ENCODE assay signal across 8 cellular contexts in the genomic region with DNA sequence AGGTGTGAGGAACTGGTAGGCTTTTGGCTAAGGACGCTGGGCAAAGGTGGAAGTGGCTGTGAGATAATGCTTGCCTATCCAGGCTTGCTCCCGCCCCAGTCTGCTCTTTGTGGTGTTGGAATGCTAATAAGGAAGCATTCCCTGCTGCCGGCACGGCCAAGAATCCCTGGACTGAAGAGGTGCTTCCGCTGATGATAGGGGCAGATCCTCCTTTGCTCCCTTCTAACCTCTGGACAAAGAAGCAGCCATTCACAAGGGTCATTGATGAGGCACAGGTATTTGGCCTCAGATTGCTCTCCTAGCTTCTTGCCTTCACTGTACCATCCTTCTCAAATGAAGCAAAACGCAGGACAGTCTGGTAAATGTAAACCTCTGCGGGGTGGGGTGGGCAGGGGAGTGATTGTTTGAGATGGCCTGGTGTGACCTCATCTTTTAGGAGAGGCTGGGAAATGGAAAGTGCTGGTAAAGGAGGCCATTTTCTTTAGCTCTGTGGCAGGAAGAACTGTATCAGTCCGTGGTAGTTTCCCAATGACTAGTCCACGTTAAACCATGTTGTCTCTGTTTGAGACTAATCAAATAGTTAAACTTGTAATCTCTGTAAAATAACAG. TPM values are rescaled to one million over a fixed set of nuclear protein-coding genes. Genes with fewer than 3 reads are reported as not detected.
DNase-seq lines count a peak whose midpoint lies in the region; ATAC-seq and TF ChIP-seq lines count a peak whose summit lies in the region.

No MANE protein-coding gene starts in this region.

- H3K4me3 ChIP-seq in iPS-18a (ENCODE audit: low read length): peak overlapping the region; percentile 95
- peak overlapping the region; percentile 81 for H3K4me3 ChIP-seq in smooth muscle cell

- peaks cover 55% of the 10 kb centered on the region for H3K79me2 ChIP-seq in smooth muscle cell (ENCODE audit: low read depth)

- H4K20me1 ChIP-seq in smooth muscle cell (ENCODE audit: low read depth): peaks cover 52% of the 10 kb centered on the region

- peaks cover 1% of the 10 kb centered on the region for H3K9me3 Mint-ChIP-seq in activated naive CD8-positive, alpha-beta T cell treated with anti-CD3 and anti-CD28 coated beads for 36 hours

- peaks cover 37% of the 10 kb centered on the region for H3F3A ChIP-seq in smooth muscle cell (ENCODE audit: low read depth)

- H3K9ac ChIP-seq in iPS-18a (ENCODE audit: low read length): peak overlapping the region; percentile 92
- peak overlapping the region; percentile 78 for H3K9ac ChIP-seq in smooth muscle cell (ENCODE audit: low read depth)

- H3K4me1 ChIP-seq in iPS-18a (ENCODE audit: control insufficient read depth, low read depth, low read length) (peaks cover 8% of the 10 kb centered on the region), smooth muscle cell (ENCODE audit: low read depth) (peaks cover 10% of the 10 kb centered on the region)

- H3K27me3 Mint-ChIP-seq in activated naive CD8-positive, alpha-beta T cell treated with anti-CD3 and anti-CD28 coated beads for 36 hours: peaks cover 3% of the 10 kb centered on the region

- no peak overlapping the region for H2AFZ ChIP-seq in smooth muscle cell (ENCODE audit: low read depth)

- H3K4me2 ChIP-seq in smooth muscle cell: peak overlapping the region; percentile 94

- WGBS in smooth muscle cell (ENCODE audit: low lambda C conversion rate): 2% methylated on average over 9 of the region's 9 CpGs

- H3K27ac ChIP-seq in iPS-18a (ENCODE audit: low read length): peak overlapping the region; percentile 65
- H3K27ac ChIP-seq in smooth muscle cell (ENCODE audit: low read depth): peak overlapping the region; percentile 90

- peaks cover 45% of the 10 kb centered on the region for H3K4me1 Mint-ChIP-seq in activated naive CD8-positive, alpha-beta T cell treated with anti-CD3 and anti-CD28 coated beads for 36 hours

- H3K9me3 ChIP-seq in iPS-18a (ENCODE audit: control insufficient read depth, low read depth, low read length): no peaks in the 10 kb centered on the region
- no peaks in the 10 kb centered on the region for H3K9me3 ChIP-seq in smooth muscle cell (replicated peaks; ENCODE audit: low read depth)

- peaks cover 58% of the 10 kb centered on the region for H3K36me3 Mint-ChIP-seq in activated naive CD8-positive, alpha-beta T cell treated with anti-CD3 and anti-CD28 coated beads for 36 hours

- DNase-seq in DMS53 (lab: John Stamatoyannopoulos, UW) (peak; percentile 73), M059J (ENCODE audit: low read depth) (peak; percentile 62), smooth muscle cell (lab: John Stamatoyannopoulos, UW; ENCODE audit: unreplicated experiment) (no peak), OCI-M2 (lab: John Stamatoyannopoulos, UW; ENCODE audit: unreplicated experiment) (no peak), omental fat pad (ENCODE audit: low spot score) (no peak)
- DNase-seq in activated naive CD8-positive, alpha-beta T cell treated with anti-CD3 and anti-CD28 coated beads for 36 hours: peak; percentile 37

- peak overlapping the region; percentile 89 for H3K4me3 Mint-ChIP-seq in activated naive CD8-positive, alpha-beta T cell treated with anti-CD3 and anti-CD28 coated beads for 36 hours

- H3K27me3 ChIP-seq in iPS-18a (ENCODE audit: control insufficient read depth, insufficient read depth, low read length): no peaks in the 10 kb centered on the region
- no peaks in the 10 kb centered on the region for H3K27me3 ChIP-seq in smooth muscle cell (ENCODE audit: low read depth)

- ATAC-seq in omental fat pad (ENCODE audit: low FRiP score) (no peak), HG02884 (IDR thresholded peaks at IDR 0.05; ENCODE audit: unreplicated experiment) (no peak)

- peaks cover 39% of the 10 kb centered on the region for H3K36me3 ChIP-seq in iPS-18a (ENCODE audit: control insufficient read depth, low read depth, low read length)
- H3K36me3 ChIP-seq in smooth muscle cell (ENCODE audit: low read depth): peaks cover 10% of the 10 kb centered on the region

- TF ChIP-seq CTCF in smooth muscle cell (IDR thresholded peaks at IDR 0.05; ENCODE audit: borderline replicate concordance, insufficient read depth, poor library complexity, severe bottlenecking): no peak
- TF ChIP-seq CTCF in omental fat pad (IDR thresholded peaks at IDR 0.05): no peak

- peak overlapping the region; percentile 96 for H3K27ac Mint-ChIP-seq in activated naive CD8-positive, alpha-beta T cell treated with anti-CD3 and anti-CD28 coated beads for 36 hours

RNA-seq across cellular contexts. Expression of a gene that starts 1.7 kb away (rescaled TPM):
- 949 and 1,198 TPM in 2 replicates for total RNA-seq in M059J (2014; rRNA removed; shearing (Covaris generic))
- 100 to 1,000 TPM; 933 to 982 TPM for total RNA-seq in activated naive CD8-positive, alpha-beta T cell treated with anti-CD3 and anti-CD28 coated beads for 36 hours
- 725 and 787 TPM in 2 replicates for total RNA-seq in smooth muscle cell
- polyA plus RNA-seq in smooth muscle cell: 921 and 957 TPM in 2 replicates
- 100 to 1,000 TPM; 158 to 217 (median 207) TPM for total RNA-seq in omental fat pad

RNA-seq across cellular contexts. Expression of a gene that starts 18.1 kb away (rescaled TPM):
- total RNA-seq in M059J (2014; rRNA removed; shearing (Covaris generic)): 68.9 and 69.3 TPM in 2 replicates
- total RNA-seq in activated naive CD8-positive, alpha-beta T cell treated with anti-CD3 and anti-CD28 coated beads for 36 hours: 10 to 100 TPM; 48.4 to 53.7 TPM
- 44.9 and 48.7 TPM in 2 replicates for total RNA-seq in smooth muscle cell
- 61.5 and 97.5 TPM in 2 replicates for polyA plus RNA-seq in smooth muscle cell
- 10 to 100 TPM; 17.4 to 25.9 (median 21.3) TPM for total RNA-seq in omental fat pad

RNA-seq across cellular contexts. Expression of a gene that starts 18.3 kb away (rescaled TPM):
- 63.3 and 67.8 TPM in 2 replicates for total RNA-seq in M059J (2014; rRNA removed; shearing (Covaris generic))
- total RNA-seq in activated naive CD8-positive, alpha-beta T cell treated with anti-CD3 and anti-CD28 coated beads for 36 hours: 10 to 100 TPM; 37.5 to 42.2 TPM
- total RNA-seq in smooth muscle cell (48.5 and 50.3 TPM in 2 replicates), omental fat pad (10 to 100 TPM; 27.7 to 43.5 (median 34.4) TPM)
- 73.3 and 81.1 TPM in 2 replicates for polyA plus RNA-seq in smooth muscle cell

RNA-seq across cellular contexts. Expression of a gene that starts 26.5 kb away (rescaled TPM):
- total RNA-seq in M059J (2014; rRNA removed; shearing (Covaris generic)): 10.2 and 19.3 TPM in 2 replicates
- total RNA-seq in activated naive CD8-positive, alpha-beta T cell treated with anti-CD3 and anti-CD28 coated beads for 36 hours: 10 to 100 TPM; 82.2 to 88.4 TPM
- 15.9 and 18.8 TPM in 2 replicates for total RNA-seq in smooth muscle cell
- polyA plus RNA-seq in smooth muscle cell: 14.1 and 21.7 TPM in 2 replicates
- total RNA-seq in omental fat pad: 10 to 100 TPM; 14.2 to 89.3 (median 18.7) TPM

Comparison
In these comparisons a context has a peak if more than half of its experiments do, and no peak if none do; other contexts are left out.
1. DNase-seq: peak in DMS53 (single experiment), M059J (single experiment) and activated naive CD8-positive, alpha-beta T cell treated with anti-CD3 and anti-CD28 coated beads for 36 hours (single experiment); none in smooth muscle cell (single experiment), OCI-M2 (single experiment) and omental fat pad (single experiment).